25 cellular contexts compared by ENCODE assay signal in the genomic region with DNA sequence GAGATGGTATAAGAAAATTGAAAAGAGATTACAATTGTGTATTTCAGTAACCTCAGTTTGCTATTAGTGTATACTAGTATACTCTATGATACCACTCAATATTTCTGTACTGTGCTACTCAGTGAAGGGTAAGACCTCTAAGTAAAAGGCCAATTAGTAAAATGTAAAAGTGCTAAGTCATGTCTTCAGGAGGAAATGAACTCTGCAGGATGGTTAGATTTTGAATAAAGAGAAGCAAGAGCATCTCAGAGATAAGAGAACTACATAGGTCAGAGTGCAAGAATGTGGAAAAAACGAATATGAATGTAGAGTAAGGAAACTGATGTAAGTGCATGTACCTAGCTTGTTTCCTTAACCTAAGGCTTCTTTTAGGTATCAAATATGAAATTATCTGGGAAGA.
"Had no signal": no experiment of that assay in that cellular context is flagged by ENCODE, and none has a peak within 500 bp of the region (broad histone marks: within the 10 kb centered on the region; RNA-seq: fewer than 3 reads in every experiment).

No MANE protein-coding gene starts in this region.

- H3K27ac ChIP-seq: ascending aorta, body of pancreas, SJSA1, VCaP had no signal

- DNase-seq: activated CD4-positive, alpha-beta T cell treated with anti-CD3 and anti-CD28 coated beads for 36 hours; activated CD8-positive, alpha-beta memory T cell treated with anti-CD3 and anti-CD28 coated beads, Interleukin-2, amount 50 U/mL, for 48 hours; activated CD8-positive, alpha-beta T cell treated with anti-CD3 and anti-CD28 coated beads, Interleukin-2, amount 10 ng/mL, durations not matched to agents 7 days and 5 days; activated naive CD4-positive, alpha-beta T cell; activated T-cell treated with anti-CD3 and anti-CD28 coated beads, Interleukin-2, amount 50 U/mL, for 1 hour; amniotic stem cell; body of pancreas; central memory CD4-positive, alpha-beta T cell; KG1; NCI-H1092; NCI-H1417; NCI-H1930; NCI-H2171 treated with DMSO at 0.1 percent for 48 hours; NCI-H226; NCI-H510A; NCI-H526 treated with DMSO at 0.1 percent for 48 hours; NCI-H82; PC-3; SHP77 had no signal

- H3K4me3 ChIP-seq: ascending aorta, body of pancreas, SJSA1 had no signal

- FAIRE-seq: bronchial epithelial cell, RCC 7860 had no signal

- H3K4me1 ChIP-seq: ascending aorta, body of pancreas, SJSA1 had no signal

- H3K9me3 ChIP-seq: ascending aorta, body of pancreas, SJSA1 had no signal

- ATAC-seq: activated CD4-positive, alpha-beta T cell treated with anti-CD3 and anti-CD28 coated beads for 36 hours; activated CD8-positive, alpha-beta T cell treated with anti-CD3 and anti-CD28 coated beads, Interleukin-2, amount 10 ng/mL, durations not matched to agents 7 days and 5 days; body of pancreas; PC-3; SK-N-SH treated with all-trans-retinoic acid at 6 μM for 48 hours had no signal

- H3K27me3 ChIP-seq: ascending aorta, body of pancreas, SJSA1 had no signal

- H3K36me3 ChIP-seq: ascending aorta, SJSA1 had no signal
